Comparison of ENCODE assay signal across 1 cellular context in the genomic region with DNA sequence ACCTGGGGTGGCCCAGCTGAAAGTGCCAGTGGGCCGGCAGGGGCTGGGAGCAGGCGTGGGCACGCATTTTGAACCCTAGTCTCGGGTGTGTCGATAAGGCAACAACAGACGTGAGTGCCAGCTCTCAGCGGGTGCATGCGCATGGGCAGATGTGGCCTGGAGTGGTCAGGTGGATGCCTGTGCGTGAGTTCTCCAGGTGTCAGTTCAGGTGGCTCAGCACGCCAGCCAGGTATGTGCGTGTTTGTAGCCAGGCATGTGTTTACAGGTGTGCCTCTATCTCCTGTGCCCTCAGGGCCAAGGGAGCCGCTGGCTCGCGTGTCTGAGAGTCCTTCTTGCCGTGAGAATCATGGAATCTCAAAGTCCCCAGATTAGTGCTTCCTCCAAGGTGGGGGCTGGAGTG.
TF ChIP-seq lines count a peak whose summit lies in the region.

No MANE protein-coding gene starts in this region.

TF ChIP-seq in SK-N-SH, 30 proteins besides CTCF, POLR2A, EP300 and RAD21 (continued from another document):
- TF ChIP-seq POLR2AphosphoS5 (IDR thresholded peaks at IDR 0.05; ENCODE audit: low read depth, low read length) (no peak), RXRA (IDR thresholded peaks at IDR 0.05; ENCODE audit: borderline replicate concordance, low read depth) (no peak), CHD2 (IDR thresholded peaks at IDR 0.05; ENCODE audit: low read length, partially characterized antibody) (no peak), FOSL2 (IDR thresholded peaks at IDR 0.05; ENCODE audit: borderline replicate concordance, low read depth) (no peak), GABPA (IDR thresholded peaks at IDR 0.05; ENCODE audit: low read depth) (no peak), FOXM1 (IDR thresholded peaks at IDR 0.05; ENCODE audit: low read depth) (no peak), GATA2 (CRISPR knock-in tag; IDR thresholded peaks at IDR 0.05) (no peak), ELF1 (IDR thresholded peaks at IDR 0.05) (no peak), REST (IDR thresholded peaks at IDR 0.05; ENCODE audit: low read depth, low read length) (no peak), TCF12 (IDR thresholded peaks at IDR 0.05) (no peak), JUND (IDR thresholded peaks at IDR 0.05) (no peak), EZH2phosphoT487 (IDR thresholded peaks at IDR 0.05; ENCODE audit: borderline replicate concordance, low read depth) (no peak), MEF2A (IDR thresholded peaks at IDR 0.05; ENCODE audit: borderline replicate concordance, low read depth) (no peak), USF1 (IDR thresholded peaks at IDR 0.05; ENCODE audit: borderline replicate concordance, low read depth) (no peak), TEAD4 (IDR thresholded peaks at IDR 0.05; ENCODE audit: borderline replicate concordance, insufficient read depth) (no peak), SIN3A (IDR thresholded peaks at IDR 0.05; ENCODE audit: borderline replicate concordance, low read depth, low read length) (no peak), ZBTB33 (IDR thresholded peaks at IDR 0.05; ENCODE audit: borderline replicate concordance, low read depth) (no peak)
